In genomic region chr11:76721755-76722677, GRCh38 we compare ENCODE assay signal across 8 cellular contexts. TPM values are rescaled to one million over a fixed set of nuclear protein-coding genes. Genes with fewer than 3 reads are reported as not detected.
A peak's percentile ranks its signal among the peaks of the same experiment; 100 is the strongest.
DNase-seq lines count a peak whose midpoint lies in the region; ATAC-seq and TF ChIP-seq lines count a peak whose summit lies in the region.

No MANE protein-coding gene starts in this region.

- no peaks in the 10 kb centered on the region for H3K9me3 Mint-ChIP-seq in CD8-positive, alpha-beta memory T cell
- no peaks in the 10 kb centered on the region; a peak in 2 of 5 replicates for H3K9me3 Mint-ChIP-seq in H9
- no peaks in the 10 kb centered on the region for H3K9me3 Mint-ChIP-seq in WTC11
- H3K9me3 Mint-ChIP-seq in MCF 10A (ENCODE audit: unreplicated experiment) = no peaks in the 10 kb centered on the region

- no peaks in the 10 kb centered on the region for H3K36me3 ChIP-seq in CD8-positive, alpha-beta memory T cell (ENCODE audit: insufficient read depth, low read length)
- H3K36me3 ChIP-seq in iPS-20b (ENCODE audit: insufficient read depth, low read depth, low read length) = no peaks in the 10 kb centered on the region
- H3K36me3 ChIP-seq in spleen = no peaks in the 10 kb centered on the region

- H3K14ac ChIP-seq in H9 (ENCODE audit: insufficient read depth, low read length) = no peak overlapping the region

- no peak overlapping the region for H3K4me3 ChIP-seq in CD8-positive, alpha-beta memory T cell (ENCODE audit: low read length)
- H3K4me3 ChIP-seq in iPS-20b (ENCODE audit: low read length) = peak overlapping the region; percentile 41; the same call in 1 of the 2 replicates
- peak overlapping the region in 2 of 8 donors; percentile 11 to 38 for H3K4me3 ChIP-seq in spleen

- ATAC-seq in WTC11 (peak; percentile 94), HG03442 (IDR thresholded peaks at IDR 0.05; ENCODE audit: unreplicated experiment) (no peak)

- H2BK120ac ChIP-seq in H9 (ENCODE audit: low read depth, low read length, poor library complexity, severe bottlenecking) = no peak overlapping the region

- peak overlapping the region in 2 of 7 donors; percentile 2 to 64 for H3K4me3 Mint-ChIP-seq in CD8-positive, alpha-beta memory T cell
- H3K4me3 Mint-ChIP-seq in H9 (peak overlapping the region; percentile 33 to 52; a peak in 4 of 5 replicates), WTC11 (peak overlapping the region; percentile 39), MCF 10A (ENCODE audit: unreplicated experiment) (no peak overlapping the region)

- intact Hi-C loops in MCF 10A (cut with micrococcal nuclease) (no loop called here), spleen (cut with DNase I; ENCODE audit: low total_unique reads) (no loop called here)

- H3T11ph ChIP-seq in H9 (ENCODE audit: low read length) = no peak overlapping the region

- POLR2A ChIA-PET in CD8-positive, alpha-beta memory T cell (lab: Charles Lee) = no interaction called here
- POLR2A ChIA-PET in WTC11 (lab: Charles Lee) (no interaction called here), MCF 10A (lab: Yijun Ruan, JAX) (no interaction called here)

- peaks cover 14 to 36% of the 10 kb centered on the region in 2 donors for H3K27me3 Mint-ChIP-seq in CD8-positive, alpha-beta memory T cell
- H3K27me3 Mint-ChIP-seq in H9 (ENCODE audit: low read depth) (peaks cover 33% of the 10 kb centered on the region), WTC11 (ENCODE audit: low read depth) (peaks cover 22% of the 10 kb centered on the region), MCF 10A (ENCODE audit: insufficient read depth, unreplicated experiment) (peaks cover 36% of the 10 kb centered on the region)

- no TSS peak for BruUV-seq in MCF 10A (replicated peaks; lab: Mats Ljungman, UMichigan)

- no peaks in the 10 kb centered on the region for H3K79me2 ChIP-seq in H9 (ENCODE audit: insufficient read depth, low read length)

- H2BK5ac ChIP-seq in H9 (ENCODE audit: insufficient read length, low read length) = no peak overlapping the region

- CTCF ChIA-PET in CD8-positive, alpha-beta memory T cell (lab: Charles Lee) = interaction anchor here (0.6 to 2.9 kb wide), 23 partner anchors 9 to 514 kb away, joined by 3 to 15 read pairs (median 4); no protein-coding TSS in a partner anchor
- CTCF ChIA-PET in WTC11 (lab: Charles Lee) = interaction anchor here (0.6 to 5.1 kb wide), 67 partner anchors 9 to 514 kb away, joined by 3 to 76 read pairs (median 4); partner anchors contain the start of gene TSKU
- CTCF ChIA-PET in MCF 10A (lab: Yijun Ruan, JAX) = interaction anchor here (0.5 to 8.0 kb wide), 41 partner anchors 8 to 812 kb away, joined by 3 to 69 read pairs (median 4); partner anchors contain the start of gene TSKU

- H3K4me1 ChIP-seq in CD8-positive, alpha-beta memory T cell (ENCODE audit: insufficient read depth, low read length) = peaks cover 7% of the 10 kb centered on the region
- H3K4me1 ChIP-seq in H9 (ENCODE audit: insufficient read depth, low read length) (no peaks in the 10 kb centered on the region), iPS-20b (ENCODE audit: insufficient read depth, low read length) (no peaks in the 10 kb centered on the region), spleen (peaks cover 0 to 9% (median 7%) of the 10 kb centered on the region in 6 donors)

- no peak overlapping the region for H4K8ac ChIP-seq in H9 (replicated peaks; ENCODE audit: insufficient read length, low read depth, low read length)

- H3K56ac ChIP-seq in H9 (ENCODE audit: insufficient read length, low read depth, low read length) = no peak overlapping the region

- TF ChIP-seq POLR2A in spleen (IDR thresholded peaks at IDR 0.05) = no peak

- H3K27me3 ChIP-seq in CD8-positive, alpha-beta memory T cell (ENCODE audit: insufficient read depth, low read length, poor library complexity, severe bottlenecking) = no peaks in the 10 kb centered on the region
- no peaks in the 10 kb centered on the region for H3K27me3 ChIP-seq in H9 (ENCODE audit: insufficient read depth, low read length)
- H3K27me3 ChIP-seq in iPS-20b (ENCODE audit: insufficient read depth, low read length) = peaks cover 24% of the 10 kb centered on the region
- H3K27me3 ChIP-seq in spleen (replicated peaks in 1 of 7) = peaks cover 0 to 35% (median 5%) of the 10 kb centered on the region in 7 donors

- no peak overlapping the region for H3K4me2 ChIP-seq in H9 (ENCODE audit: insufficient read depth, insufficient read length, low read length)

- H3K27ac Mint-ChIP-seq in CD8-positive, alpha-beta memory T cell = no peak overlapping the region
- H3K27ac Mint-ChIP-seq in H9 (no peak overlapping the region), WTC11 (no peak overlapping the region), MCF 10A (ENCODE audit: low read depth, unreplicated experiment) (no peak overlapping the region)

- no peaks in the 10 kb centered on the region for H3K36me3 Mint-ChIP-seq in CD8-positive, alpha-beta memory T cell
- H3K36me3 Mint-ChIP-seq in H9 (ENCODE audit: insufficient read depth in 1 of 3, low read depth in 3 of 3) (no peaks in the 10 kb centered on the region), WTC11 (no peaks in the 10 kb centered on the region), MCF 10A (ENCODE audit: insufficient read depth, unreplicated experiment) (no peaks in the 10 kb centered on the region)

- H4K20me1 ChIP-seq in H9 (ENCODE audit: control insufficient read depth, insufficient read depth, insufficient read length) = no peaks in the 10 kb centered on the region

- H3K79me1 ChIP-seq in H9 (ENCODE audit: insufficient read depth, low read depth, low read length, poor library complexity, severe bottlenecking) = no peaks in the 10 kb centered on the region

- no peaks in the 10 kb centered on the region for H3K23me2 ChIP-seq in H9 (ENCODE audit: insufficient read length, low read depth, low read length, poor library complexity, severe bottlenecking)

- no peak overlapping the region for H2AFZ ChIP-seq in H9 (ENCODE audit: low read length)

- H4K5ac ChIP-seq in H9 (ENCODE audit: insufficient read length, low read depth, low read length) = no peak overlapping the region

- no peak overlapping the region for H3K9ac ChIP-seq in H9 (ENCODE audit: extremely low read depth, insufficient read length, low read length)
- H3K9ac ChIP-seq in iPS-20b (ENCODE audit: low read depth, low read length) = no peak overlapping the region

- no peak overlapping the region for H3K18ac ChIP-seq in H9 (ENCODE audit: insufficient read length, low read depth, low read length)

- H3K4ac ChIP-seq in H9 (ENCODE audit: low read depth, low read length) = no peak overlapping the region

- no peak overlapping the region for H2BK12ac ChIP-seq in H9 (ENCODE audit: insufficient read length, low read depth, low read length)

- H4K91ac ChIP-seq in H9 (ENCODE audit: insufficient read length, low read depth, low read length) = no peak overlapping the region

- no peaks in the 10 kb centered on the region for H3K9me3 ChIP-seq in CD8-positive, alpha-beta memory T cell (ENCODE audit: low read length)
- H3K9me3 ChIP-seq in H9 (ENCODE audit: control insufficient read depth, low read depth, low read length) (no peaks in the 10 kb centered on the region), iPS-20b (ENCODE audit: insufficient read depth, low read depth, low read length) (no peaks in the 10 kb centered on the region), spleen (no peaks in the 10 kb centered on the region)

- peak; percentile 91 for TF ChIP-seq CTCF in H9 (conservative IDR thresholded peaks at IDR 0.05)
- peak; percentile 79 for TF ChIP-seq CTCF in WTC11 (IDR thresholded peaks at IDR 0.05)
- peak; percentile 81 for TF ChIP-seq CTCF in MCF 10A (IDR thresholded peaks at IDR 0.05; ENCODE audit: unreplicated experiment)
- TF ChIP-seq CTCF in spleen (IDR thresholded peaks at IDR 0.05 in 8 of 11, conservative IDR thresholded peaks at IDR 0.05 in 3 of 11) = peak; percentile 61 to 93 (median 88)

- H2AK5ac ChIP-seq in H9 (ENCODE audit: insufficient read length, low read length) = no peak overlapping the region

- no peak overlapping the region for H2BK20ac ChIP-seq in H9 (ENCODE audit: low read depth, low read length, poor library complexity, severe bottlenecking)

- peaks cover 6 to 8% (median 6%) of the 10 kb centered on the region in 3 donors for H3K4me1 Mint-ChIP-seq in CD8-positive, alpha-beta memory T cell
- peaks cover 7 to 14% of the 10 kb centered on the region in 2 experiments for H3K4me1 Mint-ChIP-seq in H9
- peaks cover 5% of the 10 kb centered on the region for H3K4me1 Mint-ChIP-seq in WTC11
- no peaks in the 10 kb centered on the region for H3K4me1 Mint-ChIP-seq in MCF 10A (ENCODE audit: insufficient read depth, unreplicated experiment)

- no CpG with 5 or more reads among the region's 25 CpGs for WGBS in H9 (ENCODE audit: extremely low coverage, insufficient read length, low lambda C conversion rate)
- 19 to 41% (median 21%) methylated on average over 11 to 25 of the region's 25 CpGs for WGBS in spleen, 5 donors

- H3K23ac ChIP-seq in H9 (ENCODE audit: insufficient read length, low read depth, low read length) = no peak overlapping the region

- no peak overlapping the region for H3K27ac ChIP-seq in CD8-positive, alpha-beta memory T cell (ENCODE audit: low read depth, low read length)
- H3K27ac ChIP-seq in H9 (ENCODE audit: insufficient read length, low read depth, low read length) = no peak overlapping the region
- H3K27ac ChIP-seq in iPS-20b (ENCODE audit: low read length) = no peak overlapping the region
- no peak overlapping the region for H3K27ac ChIP-seq in spleen

- DNase-seq in CD8-positive, alpha-beta memory T cell = peak; percentile 41 to 77 (median 57)
- DNase-seq in H9 (peak; percentile 84), NCI-H2171 treated with DMSO at 0.1 percent for 48 hours (lab: John Stamatoyannopoulos, UW) (peak; percentile 55), WTC11 (ENCODE audit: low spot score) (peak; percentile 88), MCF 10A (ENCODE audit: unreplicated experiment) (peak; percentile 75), spleen (peak; percentile 91)

- H2BK15ac ChIP-seq in H9 (ENCODE audit: low read depth, low read length) = no peak overlapping the region

TF ChIP-seq in WTC11, 78 proteins besides CTCF, POLR2A, EP300 and RAD21:
- peak; percentile 20; the same call in 1 of the 2 replicates for TF ChIP-seq MAX (CRISPR knock-in tag; IDR thresholded peaks at IDR 0.05)
- TF ChIP-seq ZBTB21 (CRISPR knock-in tag; IDR thresholded peaks at IDR 0.05; ENCODE audit: borderline replicate concordance) = no peak

RNA-seq across cellular contexts. Expression of gene LRRC32, which starts 51.5 kb away (rescaled TPM):
- 1 to 10 TPM; 1.5 to 2.8 TPM for total RNA-seq in CD8-positive, alpha-beta memory T cell
- polyA plus RNA-seq in CD8-positive, alpha-beta memory T cell = 0.06 TPM
- total RNA-seq in H9 (2021) (0.46 and 0.59 TPM in 2 replicates), WTC11 (2021) (0.74 to 1.7 TPM (median 1.6 TPM) in 3 replicates), MCF 10A (2022) (not detected in 2 replicates), spleen (100 to 1,000 TPM in 3 of 7 donors, 10 to 100 TPM in 4; 44.1 to 214 (median 90.3) TPM)
- 10 to 100 TPM; 25.9 to 29.5 (median 29.4) TPM for polyA plus RNA-seq in spleen

Comparison
In these comparisons a context has a peak if more than half of its experiments do, and no peak if none do; other contexts are left out.
1. RNA of gene LRRC32, which starts 51.5 kb away (total RNA-seq): 44.1 to 214 TPM in spleen; 1.5 to 2.8 TPM in CD8-positive, alpha-beta memory T cell, 0.74 to 1.7 TPM in WTC11, 0.46 to 0.59 TPM in H9 and not detected in MCF 10A; every median in the first group is over 10 times any median in the second.
2. Peak in every context shown above with its lines, with median percentiles within 50 percentile points of each other: DNase-seq and CTCF ChIP-seq.